ENCODE assay signal across 1 cellular context in genomic region chr2:145815933-145816332, GRCh38.
A peak's percentile ranks its signal among the peaks of the same experiment; 100 is the strongest.
TF ChIP-seq lines count a peak whose summit lies in the region.

No MANE protein-coding gene starts in this region.

TF ChIP-seq in HepG2, 621 proteins besides CTCF, POLR2A, EP300 and RAD21:
- 0 out of 2 replicates have a peak, but pooled peaks have one; percentile 21 for TF ChIP-seq CREB1 (IDR thresholded peaks at IDR 0.05)
- no peak for TF ChIP-seq CREB1 (CRISPR knock-in tag; IDR thresholded peaks at IDR 0.05)
- TF ChIP-seq ZNF335 (CRISPR knock-in tag; IDR thresholded peaks at IDR 0.05), result no peak
